In the genomic region with DNA sequence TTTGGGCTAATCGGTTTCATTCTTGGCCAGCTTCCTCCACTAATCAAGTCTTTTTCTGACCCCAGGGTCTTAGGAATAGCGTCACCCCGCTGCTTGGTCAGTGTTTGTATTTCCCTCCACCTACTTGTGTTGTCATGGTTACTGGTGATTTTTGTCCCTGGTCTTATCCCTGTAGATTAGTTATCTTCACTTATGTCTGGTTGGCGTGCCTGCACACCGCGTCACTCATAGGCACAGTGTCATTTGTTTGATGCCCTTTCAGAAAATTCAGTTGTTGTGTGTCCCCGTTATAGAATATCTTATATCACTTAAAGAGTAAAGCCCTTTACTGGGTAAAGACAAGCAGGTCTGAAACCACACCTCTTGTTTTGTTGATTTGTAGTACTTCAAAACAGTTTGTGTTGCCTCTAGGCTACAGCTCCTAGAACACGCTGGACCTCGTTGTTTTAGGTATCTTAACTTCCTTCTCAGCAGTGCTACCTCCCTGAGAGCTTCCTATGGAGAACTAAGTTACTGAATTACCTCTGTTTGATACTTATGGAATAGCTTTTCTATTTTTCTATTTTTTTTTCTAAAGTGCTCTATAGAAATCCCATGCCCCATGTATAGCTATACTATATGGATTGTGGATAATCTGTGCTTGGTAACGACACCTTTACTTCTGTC, we compare ENCODE assay signal across 1 cellular context.
TF ChIP-seq lines count a peak whose summit lies in the region.

No MANE protein-coding gene starts in this region.

TF ChIP-seq in GM12878, 131 proteins besides CTCF, POLR2A, EP300 and RAD21 (continued from another document):
- TF ChIP-seq, protein P1, sequence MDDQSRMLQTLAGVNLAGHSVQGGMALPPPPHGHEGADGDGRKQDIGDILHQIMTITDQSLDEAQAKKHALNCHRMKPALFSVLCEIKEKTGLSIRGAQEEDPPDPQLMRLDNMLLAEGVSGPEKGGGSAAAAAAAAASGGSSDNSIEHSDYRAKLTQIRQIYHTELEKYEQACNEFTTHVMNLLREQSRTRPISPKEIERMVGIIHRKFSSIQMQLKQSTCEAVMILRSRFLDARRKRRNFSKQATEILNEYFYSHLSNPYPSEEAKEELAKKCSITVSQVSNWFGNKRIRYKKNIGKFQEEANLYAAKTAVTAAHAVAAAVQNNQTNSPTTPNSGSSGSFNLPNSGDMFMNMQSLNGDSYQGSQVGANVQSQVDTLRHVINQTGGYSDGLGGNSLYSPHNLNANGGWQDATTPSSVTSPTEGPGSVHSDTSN (IDR thresholded peaks at IDR 0.05; ENCODE audit: insufficient replicate concordance, low read depth, low read length), result no peak
- TF ChIP-seq CREM (IDR thresholded peaks at IDR 0.05; ENCODE audit: low read depth), result 0 out of 2 replicates have a peak, but pooled peaks have one; percentile 5
- TF ChIP-seq, protein P2, sequence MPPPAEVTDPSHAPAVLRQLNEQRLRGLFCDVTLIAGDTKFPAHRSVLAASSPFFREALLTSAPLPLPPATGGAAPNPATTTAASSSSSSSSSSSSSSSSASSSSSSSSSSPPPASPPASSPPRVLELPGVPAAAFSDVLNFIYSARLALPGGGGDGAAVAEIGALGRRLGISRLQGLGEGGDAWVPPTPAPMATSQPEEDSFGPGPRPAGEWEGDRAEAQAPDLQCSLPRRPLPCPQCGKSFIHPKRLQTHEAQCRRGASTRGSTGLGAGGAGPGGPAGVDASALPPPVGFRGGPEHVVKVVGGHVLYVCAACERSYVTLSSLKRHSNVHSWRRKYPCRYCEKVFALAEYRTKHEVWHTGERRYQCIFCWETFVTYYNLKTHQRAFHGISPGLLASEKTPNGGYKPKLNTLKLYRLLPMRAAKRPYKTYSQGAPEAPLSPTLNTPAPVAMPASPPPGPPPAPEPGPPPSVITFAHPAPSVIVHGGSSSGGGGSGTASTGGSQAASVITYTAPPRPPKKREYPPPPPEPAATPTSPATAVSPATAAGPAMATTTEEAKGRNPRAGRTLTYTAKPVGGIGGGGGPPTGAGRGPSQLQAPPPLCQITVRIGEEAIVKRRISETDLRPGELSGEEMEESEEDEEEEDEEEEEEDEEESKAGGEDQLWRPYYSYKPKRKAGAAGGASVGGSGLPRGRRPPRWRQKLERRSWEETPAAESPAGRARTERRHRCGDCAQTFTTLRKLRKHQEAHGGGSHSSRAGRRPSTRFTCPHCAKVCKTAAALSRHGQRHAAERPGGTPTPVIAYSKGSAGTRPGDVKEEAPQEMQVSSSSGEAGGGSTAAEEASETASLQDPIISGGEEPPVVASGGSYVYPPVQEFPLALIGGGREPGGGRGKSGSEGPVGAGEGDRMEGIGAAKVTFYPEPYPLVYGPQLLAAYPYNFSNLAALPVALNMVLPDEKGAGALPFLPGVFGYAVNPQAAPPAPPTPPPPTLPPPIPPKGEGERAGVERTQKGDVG (CRISPR knock-in tag; IDR thresholded peaks at IDR 0.05), result no peak
- no peak for TF ChIP-seq POLR2AphosphoS5 (IDR thresholded peaks at IDR 0.05; ENCODE audit: low read length)
- TF ChIP-seq, protein P3, sequence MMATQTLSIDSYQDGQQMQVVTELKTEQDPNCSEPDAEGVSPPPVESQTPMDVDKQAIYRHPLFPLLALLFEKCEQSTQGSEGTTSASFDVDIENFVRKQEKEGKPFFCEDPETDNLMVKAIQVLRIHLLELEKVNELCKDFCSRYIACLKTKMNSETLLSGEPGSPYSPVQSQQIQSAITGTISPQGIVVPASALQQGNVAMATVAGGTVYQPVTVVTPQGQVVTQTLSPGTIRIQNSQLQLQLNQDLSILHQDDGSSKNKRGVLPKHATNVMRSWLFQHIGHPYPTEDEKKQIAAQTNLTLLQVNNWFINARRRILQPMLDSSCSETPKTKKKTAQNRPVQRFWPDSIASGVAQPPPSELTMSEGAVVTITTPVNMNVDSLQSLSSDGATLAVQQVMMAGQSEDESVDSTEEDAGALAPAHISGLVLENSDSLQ (IDR thresholded peaks at IDR 0.05), result peak; percentile 53; the same call in 1 of the 2 replicates
- no peak for TF ChIP-seq ZBED1 (IDR thresholded peaks at IDR 0.05; ENCODE audit: borderline replicate concordance)
